Comparison of ENCODE assay signal across 12 cellular contexts in genomic region chr1:181918893-181919728, GRCh38.
"Had no signal": no experiment of that assay in that cellular context is flagged by ENCODE, and none has a peak within 500 bp of the region (broad histone marks: within the 10 kb centered on the region; RNA-seq: fewer than 3 reads in every experiment).

No MANE protein-coding gene starts in this region.

- H3K36me3 ChIP-seq: left ventricle myocardium inferior, right lobe of liver, spleen had no signal

- H3K4me1 ChIP-seq: left ventricle myocardium inferior, right lobe of liver, spleen had no signal

- ATAC-seq: activated CD4-positive, CD25-positive, alpha-beta regulatory T cell treated with anti-CD3 and anti-CD28 coated beads, Interleukin-2, amount 50 U/mL, for 24 hours; activated CD8-positive, alpha-beta memory T cell treated with anti-CD3 and anti-CD28 coated beads, Interleukin-2, amount 10 ng/mL, durations not matched to agents 7 days and 5 days; right lobe of liver; stimulated activated naive B cell treated with anti-CD40 and anti-IgM and Interleukin-4, amounts not matched to agents 10 μg/mL and 1 μg/mL and 100 μg/mL, for 72 hours had no signal

- H3K27me3 ChIP-seq: right lobe of liver had no signal

- DNase-seq: activated CD4-positive, alpha-beta T cell treated with anti-CD3 and anti-CD28 coated beads, Interleukin-2, amount 50 U/mL, for 48 hours; activated CD8-positive, alpha-beta memory T cell treated with anti-CD3 and anti-CD28 coated beads, Interleukin-2, amount 10 ng/mL, durations not matched to agents 7 days and 5 days; activated effector memory CD4-positive, alpha-beta T cell treated with Interleukin-2 at 50 U/mL for 16 hours; activated T-cell treated with anti-CD3 and anti-CD28 coated beads, Interleukin-2, amount 50 U/mL, for 24 hours; amniotic stem cell; left ventricle myocardium inferior; right lobe of liver; spleen; stimulated activated CD4-positive, alpha-beta T cell treated with anti-CD3 and anti-CD28 coated beads, Interleukin-1b, Interleukin-23, amount 100 ng/mL, for 48 hours; stimulated activated naive B cell treated with anti-CD40 and anti-IgM and Interleukin-4, amounts not matched to agents 10 μg/mL and 1 μg/mL and 100 μg/mL, for 72 hours; trophoblast cell had no signal

- H3K27ac ChIP-seq: left ventricle myocardium inferior, right lobe of liver, spleen had no signal

- H3K9me3 ChIP-seq: right lobe of liver had no signal

- H3K4me3 ChIP-seq: left ventricle myocardium inferior, right lobe of liver, spleen had no signal
